11 cellular contexts compared by ENCODE assay signal in genomic region chr17:58325976-58326468, GRCh38. TPM values are rescaled to one million over a fixed set of nuclear protein-coding genes. Genes with fewer than 3 reads are reported as not detected.
DNase-seq lines count a peak whose midpoint lies in the region; ATAC-seq and TF ChIP-seq lines count a peak whose summit lies in the region.
"Had no signal": no experiment of that assay in that cellular context is flagged by ENCODE, and none has a peak within 500 bp of the region (broad histone marks: within the 10 kb centered on the region; RNA-seq: fewer than 3 reads in every experiment).

No MANE protein-coding gene starts in this region.

- no peak for DNase-seq in CD4-positive, alpha-beta T cell
- DNase-seq in GM23338 (ENCODE audit: low spot score) (no peak), activated B cell treated with CpG ODN at 0.5 μM for 24 hours (no peak), memory B cell (ENCODE audit: low spot score in 2 of 2) (no peak), NCI-H2107 (lab: John Stamatoyannopoulos, UW) (no peak), ecto neural progenitor cell (ENCODE audit: low spot score) (no peak), activated gamma-delta T cell treated with Interleukin-2 at 50 U/mL for 16 hours (no peak)
- DNase-seq: GDM1, NCI-H226 had no signal

- no peaks in the 10 kb centered on the region for H3K79me2 ChIP-seq in GM23338 (replicated peaks; ENCODE audit: insufficient read depth)

- H3K9me2 ChIP-seq in GM23338 (ENCODE audit: insufficient read depth), result no peaks in the 10 kb centered on the region

- H3K9me3 Mint-ChIP-seq in CD4-positive, alpha-beta T cell, result no peaks in the 10 kb centered on the region
- H3K9me3 Mint-ChIP-seq in GM23338 (no peaks in the 10 kb centered on the region; the same call in 2 of the 3 replicates), activated B cell treated with CpG ODN at 0.5 μM for 24 hours (no peaks in the 10 kb centered on the region), memory B cell (no peaks in the 10 kb centered on the region)

- no peak for TF ChIP-seq CTCF in CD4-positive, alpha-beta T cell (IDR thresholded peaks at IDR 0.05)
- TF ChIP-seq CTCF in GM23338 (conservative IDR thresholded peaks at IDR 0.05; ENCODE audit: low read depth in 2 of 2) (0 out of 4 replicates have a peak, but pooled peaks of 1 of the 2 experiments have one; percentile 8), activated B cell treated with CpG ODN at 0.5 μM for 24 hours (IDR thresholded peaks at IDR 0.05) (no peak)

- H3K27ac Mint-ChIP-seq in CD4-positive, alpha-beta T cell, result peak overlapping the region; percentile 14
- no peak overlapping the region for H3K27ac Mint-ChIP-seq in GM23338
- H3K27ac Mint-ChIP-seq in activated B cell treated with CpG ODN at 0.5 μM for 24 hours, result peak overlapping the region; percentile 73
- peak overlapping the region; percentile 32 for H3K27ac Mint-ChIP-seq in memory B cell

- H3K27me3 ChIP-seq in CD4-positive, alpha-beta T cell (ENCODE audit: control insufficient read depth, insufficient read depth, low read length), result no peaks in the 10 kb centered on the region
- peaks cover 23% of the 10 kb centered on the region for H3K27me3 ChIP-seq in GM23338 (ENCODE audit: insufficient read depth)

- CTCF ChIA-PET in CD4-positive, alpha-beta T cell (lab: Charles Lee), result interaction anchor here (1.3 to 4.1 kb wide), 3 partner anchors 9 to 91 kb away, joined by 4 to 54 read pairs (median 9); partner anchors contain the start of gene RNF43
- CTCF ChIA-PET in activated B cell treated with CpG ODN at 0.5 μM for 24 hours (lab: Charles Lee), result interaction anchor here (0.6 to 4.0 kb wide), 3 partner anchors 8 to 92 kb away, joined by 3 to 46 read pairs (median 8); partner anchors contain the start of gene RNF43

- H3K4me1 Mint-ChIP-seq in CD4-positive, alpha-beta T cell (ENCODE audit: low read depth), result peaks cover 46% of the 10 kb centered on the region
- H3K4me1 Mint-ChIP-seq in GM23338, result peaks cover 54% of the 10 kb centered on the region
- H3K4me1 Mint-ChIP-seq in activated B cell treated with CpG ODN at 0.5 μM for 24 hours, result peaks cover 58% of the 10 kb centered on the region
- H3K4me1 Mint-ChIP-seq in memory B cell, result peaks cover 42% of the 10 kb centered on the region

- no peaks in the 10 kb centered on the region for H3K27me3 Mint-ChIP-seq in CD4-positive, alpha-beta T cell
- peaks cover 38% of the 10 kb centered on the region for H3K27me3 Mint-ChIP-seq in GM23338 (ENCODE audit: insufficient read depth, low read depth, poor library complexity)
- peaks cover 2% of the 10 kb centered on the region for H3K27me3 Mint-ChIP-seq in activated B cell treated with CpG ODN at 0.5 μM for 24 hours
- no peaks in the 10 kb centered on the region for H3K27me3 Mint-ChIP-seq in memory B cell

- POLR2A ChIA-PET in CD4-positive, alpha-beta T cell (lab: Charles Lee), result interaction anchor here (1.8 to 22.3 kb wide), 5 partner anchors 8 to 162 kb away, joined by 6 to 1359 read pairs (median 92); partner anchors contain the start of genes HSF5, RNF43 and SUPT4H1
- POLR2A ChIA-PET in activated B cell treated with CpG ODN at 0.5 μM for 24 hours (lab: Charles Lee), result interaction anchor here (0.7 to 27.9 kb wide), 10 partner anchors 9 to 814 kb away, joined by 3 to 3007 read pairs (median 12); partner anchors contain the start of genes HSF5, RNF43 and SUPT4H1

- no peak overlapping the region for H2AFZ ChIP-seq in GM23338

- peaks cover 3% of the 10 kb centered on the region; the same call in 1 of the 2 replicates for H3F3A ChIP-seq in GM23338 (replicated peaks; ENCODE audit: low read depth)

- no peaks in the 10 kb centered on the region for H3K36me3 ChIP-seq in GM23338 (ENCODE audit: insufficient read depth)

- no peaks in the 10 kb centered on the region for H4K20me1 ChIP-seq in GM23338 (replicated peaks; ENCODE audit: insufficient read depth)

- no peaks in the 10 kb centered on the region for H3K9me3 ChIP-seq in CD4-positive, alpha-beta T cell (ENCODE audit: control insufficient read depth, low read length)

- intact Hi-C loops in CD4-positive, alpha-beta T cell (cut with DNase I, micrococcal nuclease), result no loop called here
- intact Hi-C loops in activated B cell treated with CpG ODN at 0.5 μM for 24 hours (cut with micrococcal nuclease), result no loop called here

- H3K4me2 ChIP-seq in GM23338, result no peak overlapping the region

- no peak overlapping the region for H3K27ac ChIP-seq in CD4-positive, alpha-beta T cell (ENCODE audit: low read depth, low read length)
- H3K27ac ChIP-seq in GM23338 (ENCODE audit: low read depth), result no peak overlapping the region
- H3K27ac ChIP-seq: epithelial cell of prostate had no signal

- peaks cover 42% of the 10 kb centered on the region for H3K4me1 ChIP-seq in GM23338 (ENCODE audit: insufficient read depth)

- H3K4me3 ChIP-seq in GM23338, result no peak overlapping the region

- H3K4me3 Mint-ChIP-seq in CD4-positive, alpha-beta T cell, result peak overlapping the region; percentile 55
- H3K4me3 Mint-ChIP-seq in GM23338, result peak overlapping the region; percentile 38; the same call in 1 of the 3 replicates
- peak overlapping the region; percentile 38 for H3K4me3 Mint-ChIP-seq in activated B cell treated with CpG ODN at 0.5 μM for 24 hours
- H3K4me3 Mint-ChIP-seq in memory B cell, result peak overlapping the region; percentile 49

- no peak for ATAC-seq in CD4-positive, alpha-beta T cell (ENCODE audit: poor library complexity)
- ATAC-seq in GM23338, result no peak
- no peak for ATAC-seq in activated B cell treated with CpG ODN at 0.5 μM for 24 hours (ENCODE audit: low read depth)
- no peak for ATAC-seq in memory B cell (ENCODE audit: low read depth)
- no peak for ATAC-seq in HG02759 (IDR thresholded peaks at IDR 0.05; ENCODE audit: unreplicated experiment)

- H3K36me3 Mint-ChIP-seq in CD4-positive, alpha-beta T cell (ENCODE audit: low read depth), result peaks cover 31% of the 10 kb centered on the region
- no peaks in the 10 kb centered on the region for H3K36me3 Mint-ChIP-seq in GM23338 (ENCODE audit: low read depth)
- H3K36me3 Mint-ChIP-seq in activated B cell treated with CpG ODN at 0.5 μM for 24 hours (ENCODE audit: low read depth), result peaks cover 26% of the 10 kb centered on the region
- H3K36me3 Mint-ChIP-seq in memory B cell, result peaks cover 14% of the 10 kb centered on the region

TF ChIP-seq in GM23338, 12 proteins besides CTCF, POLR2A, EP300 and RAD21 (continues in another document):
- TF ChIP-seq ZNF114 (CRISPR knock-in tag; IDR thresholded peaks at IDR 0.05) (no peak), NANOG (IDR thresholded peaks at IDR 0.05; ENCODE audit: borderline replicate concordance) (no peak), STAT1 (IDR thresholded peaks at IDR 0.05; ENCODE audit: unreplicated experiment) (no peak), ZNF331 (CRISPR knock-in tag; IDR thresholded peaks at IDR 0.05; ENCODE audit: low read depth) (no peak), EZH2 (IDR thresholded peaks at IDR 0.05; ENCODE audit: low read depth, unreplicated experiment) (no peak)
- TF ChIP-seq, protein P1, sequence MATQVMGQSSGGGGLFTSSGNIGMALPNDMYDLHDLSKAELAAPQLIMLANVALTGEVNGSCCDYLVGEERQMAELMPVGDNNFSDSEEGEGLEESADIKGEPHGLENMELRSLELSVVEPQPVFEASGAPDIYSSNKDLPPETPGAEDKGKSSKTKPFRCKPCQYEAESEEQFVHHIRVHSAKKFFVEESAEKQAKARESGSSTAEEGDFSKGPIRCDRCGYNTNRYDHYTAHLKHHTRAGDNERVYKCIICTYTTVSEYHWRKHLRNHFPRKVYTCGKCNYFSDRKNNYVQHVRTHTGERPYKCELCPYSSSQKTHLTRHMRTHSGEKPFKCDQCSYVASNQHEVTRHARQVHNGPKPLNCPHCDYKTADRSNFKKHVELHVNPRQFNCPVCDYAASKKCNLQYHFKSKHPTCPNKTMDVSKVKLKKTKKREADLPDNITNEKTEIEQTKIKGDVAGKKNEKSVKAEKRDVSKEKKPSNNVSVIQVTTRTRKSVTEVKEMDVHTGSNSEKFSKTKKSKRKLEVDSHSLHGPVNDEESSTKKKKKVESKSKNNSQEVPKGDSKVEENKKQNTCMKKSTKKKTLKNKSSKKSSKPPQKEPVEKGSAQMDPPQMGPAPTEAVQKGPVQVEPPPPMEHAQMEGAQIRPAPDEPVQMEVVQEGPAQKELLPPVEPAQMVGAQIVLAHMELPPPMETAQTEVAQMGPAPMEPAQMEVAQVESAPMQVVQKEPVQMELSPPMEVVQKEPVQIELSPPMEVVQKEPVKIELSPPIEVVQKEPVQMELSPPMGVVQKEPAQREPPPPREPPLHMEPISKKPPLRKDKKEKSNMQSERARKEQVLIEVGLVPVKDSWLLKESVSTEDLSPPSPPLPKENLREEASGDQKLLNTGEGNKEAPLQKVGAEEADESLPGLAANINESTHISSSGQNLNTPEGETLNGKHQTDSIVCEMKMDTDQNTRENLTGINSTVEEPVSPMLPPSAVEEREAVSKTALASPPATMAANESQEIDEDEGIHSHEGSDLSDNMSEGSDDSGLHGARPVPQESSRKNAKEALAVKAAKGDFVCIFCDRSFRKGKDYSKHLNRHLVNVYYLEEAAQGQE (IDR thresholded peaks at IDR 0.05; ENCODE audit: unreplicated experiment), result no peak

RNA-seq across cellular contexts. Expression of gene TSPOAP1, which starts 2.6 kb away (rescaled TPM):
- total RNA-seq in CD4-positive, alpha-beta T cell, result 10 to 100 TPM; 17.8 to 19.5 TPM
- total RNA-seq in GM23338 (2014; rRNA removed; shearing (Covaris generic)), result 11.8 and 12.9 TPM in 2 replicates
- 6.3 and 7.3 TPM in 2 replicates for polyA plus RNA-seq in GM23338 (2016; fragmentation: Nextera tagmentation; extraction: Ambion mirVana)
- 16.7 and 22.5 TPM in 2 replicates for total RNA-seq in activated B cell treated with CpG ODN at 0.5 μM for 24 hours

RNA-seq across cellular contexts. Expression of gene SUPT4H1, which starts 26.0 kb away (rescaled TPM):
- total RNA-seq in CD4-positive, alpha-beta T cell, result 10 to 100 TPM; 46.5 to 47.0 TPM
- 82.2 and 87.0 TPM in 2 replicates for total RNA-seq in GM23338 (2014; rRNA removed; shearing (Covaris generic))
- 73.9 and 83.7 TPM in 2 replicates for polyA plus RNA-seq in GM23338 (2016; fragmentation: Nextera tagmentation; extraction: Ambion mirVana)
- 90.2 and 100 TPM in 2 replicates for total RNA-seq in activated B cell treated with CpG ODN at 0.5 μM for 24 hours

RNA-seq across cellular contexts. Expression of gene MPO, which starts 45.3 kb away (rescaled TPM):
- under 1 TPM in 1 of 2 experiments, not detected in 1; 0.77 TPM for total RNA-seq in CD4-positive, alpha-beta T cell
- total RNA-seq in GM23338 (2014; rRNA removed; shearing (Covaris generic)), result 0.12 TPM in 1 of 2 replicates, not detected in the other
- 0.08 TPM in 1 of 2 replicates, not detected in the other for polyA plus RNA-seq in GM23338 (2016; fragmentation: Nextera tagmentation; extraction: Ambion mirVana)
- not detected in 2 replicates for total RNA-seq in activated B cell treated with CpG ODN at 0.5 μM for 24 hours
